In the genomic region with DNA sequence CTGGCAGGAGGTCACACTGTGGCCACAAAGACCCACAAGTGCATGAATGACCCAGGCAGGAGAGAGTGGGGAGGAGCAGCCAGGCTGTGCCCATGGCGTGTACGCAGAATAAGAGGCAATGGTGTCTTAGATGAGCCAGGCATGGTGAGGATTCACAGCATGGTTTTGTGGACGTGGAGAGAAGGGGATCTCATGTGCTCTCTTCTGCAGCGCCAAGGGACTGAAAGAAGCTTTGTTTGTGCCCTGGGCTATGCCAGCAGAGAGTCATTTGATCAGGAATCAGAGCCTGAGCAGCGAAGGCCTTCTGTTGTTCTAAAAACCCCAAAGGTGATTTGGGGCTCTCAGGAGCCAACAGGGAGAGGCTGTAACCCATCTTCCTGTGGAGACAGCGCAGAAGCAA, we compare ENCODE assay signal across 15 cellular contexts. TPM values are rescaled to one million over a fixed set of nuclear protein-coding genes. Genes with fewer than 3 reads are reported as not detected.
DNase-seq lines count a peak whose midpoint lies in the region; ATAC-seq and TF ChIP-seq lines count a peak whose summit lies in the region.
"Had no signal": no experiment of that assay in that cellular context is flagged by ENCODE, and none has a peak within 500 bp of the region (broad histone marks: within the 10 kb centered on the region; RNA-seq: fewer than 3 reads in every experiment).

No MANE protein-coding gene starts in this region.

- TF ChIP-seq CTCF in GM10248 (IDR thresholded peaks at IDR 0.05; ENCODE audit: control extremely low read depth, extremely low read depth, low read depth, missing control alignments) (no peak), uterus (IDR thresholded peaks at IDR 0.05) (no peak)

- no peaks in the 10 kb centered on the region for H3K27me3 Mint-ChIP-seq in natural killer cell treated with Interleukin-12 subunit alpha and Interleukin-12 subunit beta and Interleukin-15 and Interleukin-18, amount 100 ng/mL, for 72 hours
- H3K27me3 Mint-ChIP-seq: CD8-positive, alpha-beta memory T cell had no signal

- H3K36me3 Mint-ChIP-seq in natural killer cell treated with Interleukin-12 subunit alpha and Interleukin-12 subunit beta and Interleukin-15 and Interleukin-18, amount 100 ng/mL, for 72 hours: peaks cover 6% of the 10 kb centered on the region

- no peak for ATAC-seq in natural killer cell treated with Interleukin-12 subunit alpha and Interleukin-12 subunit beta and Interleukin-15 and Interleukin-18, amount 100 ng/mL, for 72 hours
- ATAC-seq in GM21529 (IDR thresholded peaks at IDR 0.05; ENCODE audit: unreplicated experiment): no peak

- H3K4me3 Mint-ChIP-seq in natural killer cell treated with Interleukin-12 subunit alpha and Interleukin-12 subunit beta and Interleukin-15 and Interleukin-18, amount 100 ng/mL, for 72 hours: no peak overlapping the region
- H3K4me3 Mint-ChIP-seq: CD8-positive, alpha-beta memory T cell; H9 had no signal

- H3K4me1 ChIP-seq in uterus: no peaks in the 10 kb centered on the region

- DNase-seq in SK-N-MC (ENCODE audit: low read depth, low spot score) (no peak), epidermal melanocyte (ENCODE audit: insufficient read length, low spot score) (peak; percentile 56), midbrain (lab: John Stamatoyannopoulos, UW) (peak; percentile 80), superior temporal gyrus (ENCODE audit: extremely low spot score) (peak; percentile 92), GM10248 (ENCODE audit: extremely low spot score) (no peak), uterus (no peak)
- DNase-seq in natural killer cell treated with Interleukin-12 subunit alpha and Interleukin-12 subunit beta and Interleukin-15 and Interleukin-18, amount 100 ng/mL, for 72 hours (ENCODE audit: low spot score): no peak
- DNase-seq: CD8-positive, alpha-beta memory T cell; H9; NCI-H1436; NCI-H2081; NCI-H226; NCI-H526 treated with DMSO at 0.1 percent for 48 hours; SIG-M5 had no signal

- H3K27ac ChIP-seq in SK-N-MC (peak overlapping the region; percentile 57; the same call in 1 of the 2 replicates), uterus (no peak overlapping the region)

- H3K9me3 ChIP-seq in SK-N-MC (ENCODE audit: low read depth, low read length) (no peaks in the 10 kb centered on the region), uterus (no peaks in the 10 kb centered on the region)

- no peak for TF ChIP-seq POLR2A in uterus (IDR thresholded peaks at IDR 0.05)

- CTCF ChIA-PET in GM10248 (lab: Yijun Ruan, JAX): interaction anchor here (0.7 to 3.8 kb wide), 2 partner anchors 9 to 13 kb away, joined by 3 to 17 read pairs; no protein-coding TSS in a partner anchor

- peaks cover 59% of the 10 kb centered on the region for H3K36me3 ChIP-seq in SK-N-MC (ENCODE audit: insufficient read depth, low read length)
- no peaks in the 10 kb centered on the region for H3K36me3 ChIP-seq in uterus

- no peaks in the 10 kb centered on the region for H3K4me1 Mint-ChIP-seq in natural killer cell treated with Interleukin-12 subunit alpha and Interleukin-12 subunit beta and Interleukin-15 and Interleukin-18, amount 100 ng/mL, for 72 hours (ENCODE audit: low read depth in 2 of 2)
- H3K4me1 Mint-ChIP-seq: CD8-positive, alpha-beta memory T cell; H9 had no signal

- H3K9me3 Mint-ChIP-seq in natural killer cell treated with Interleukin-12 subunit alpha and Interleukin-12 subunit beta and Interleukin-15 and Interleukin-18, amount 100 ng/mL, for 72 hours: no peaks in the 10 kb centered on the region
- H3K9me3 Mint-ChIP-seq: CD8-positive, alpha-beta memory T cell had no signal

- H3K27ac Mint-ChIP-seq in natural killer cell treated with Interleukin-12 subunit alpha and Interleukin-12 subunit beta and Interleukin-15 and Interleukin-18, amount 100 ng/mL, for 72 hours: no peak overlapping the region

- no peak overlapping the region for H3K9ac ChIP-seq in SK-N-MC (ENCODE audit: insufficient read length)

- no peak overlapping the region for H3K4me3 ChIP-seq in SK-N-MC
- no peak overlapping the region for H3K4me3 ChIP-seq in uterus

- POLR2A ChIA-PET in GM10248 (lab: Yijun Ruan, JAX): no interaction called here

- no peaks in the 10 kb centered on the region for H3K27me3 ChIP-seq in uterus

- intact Hi-C loops in uterus (cut with DNase I; ENCODE audit: low total_unique reads): no loop called here

RNA-seq across cellular contexts. Expression of a gene that starts 18.7 kb away (rescaled TPM):
- 10 to 100 TPM; 17.0 to 34.0 TPM for total RNA-seq in natural killer cell treated with Interleukin-12 subunit alpha and Interleukin-12 subunit beta and Interleukin-15 and Interleukin-18, amount 100 ng/mL, for 72 hours
- 10 to 100 TPM in 2 of 4 donors, 1 to 10 TPM in 2; 1.5 to 26.7 (median 9.7) TPM for total RNA-seq in uterus

RNA-seq across cellular contexts. Expression of a gene that starts 19.0 kb away (rescaled TPM):
- 10 to 100 TPM in 1 of 2 donors, 1 to 10 TPM in 1; 6.7 to 11.6 TPM for total RNA-seq in natural killer cell treated with Interleukin-12 subunit alpha and Interleukin-12 subunit beta and Interleukin-15 and Interleukin-18, amount 100 ng/mL, for 72 hours
- 10 to 100 TPM in 2 of 4 donors, 1 to 10 TPM in 2; 1.2 to 39.6 (median 7.8) TPM for total RNA-seq in uterus

RNA-seq across cellular contexts. Expression of a gene that starts 45.3 kb away (rescaled TPM):
- total RNA-seq in natural killer cell treated with Interleukin-12 subunit alpha and Interleukin-12 subunit beta and Interleukin-15 and Interleukin-18, amount 100 ng/mL, for 72 hours: 10 to 100 TPM; 63.8 to 67.8 TPM
- 10 to 100 TPM; 15.1 to 50.5 (median 41.1) TPM for total RNA-seq in uterus

RNA-seq across cellular contexts. Expression of a gene that starts 49.8 kb away (rescaled TPM):
- 1 to 10 TPM; 2.5 to 3.3 TPM for total RNA-seq in natural killer cell treated with Interleukin-12 subunit alpha and Interleukin-12 subunit beta and Interleukin-15 and Interleukin-18, amount 100 ng/mL, for 72 hours
- total RNA-seq in uterus: 10 to 100 TPM in 3 of 4 donors, 1 to 10 TPM in 1; 6.7 to 20.6 (median 15.8) TPM

Comparison
In these comparisons a context has a peak if more than half of its experiments do, and no peak if none do; other contexts are left out.
1. DNase-seq: peak in epidermal melanocyte (single experiment), midbrain (single experiment) and superior temporal gyrus (single experiment); none in SK-N-MC (single experiment), natural killer cell treated with Interleukin-12 subunit alpha and Interleukin-12 subunit beta and Interleukin-15 and Interleukin-18, amount 100 ng/mL, for 72 hours (single experiment), GM10248 (single experiment) and uterus (0 of 2).